18 cellular contexts compared by ENCODE assay signal in the genomic region with DNA sequence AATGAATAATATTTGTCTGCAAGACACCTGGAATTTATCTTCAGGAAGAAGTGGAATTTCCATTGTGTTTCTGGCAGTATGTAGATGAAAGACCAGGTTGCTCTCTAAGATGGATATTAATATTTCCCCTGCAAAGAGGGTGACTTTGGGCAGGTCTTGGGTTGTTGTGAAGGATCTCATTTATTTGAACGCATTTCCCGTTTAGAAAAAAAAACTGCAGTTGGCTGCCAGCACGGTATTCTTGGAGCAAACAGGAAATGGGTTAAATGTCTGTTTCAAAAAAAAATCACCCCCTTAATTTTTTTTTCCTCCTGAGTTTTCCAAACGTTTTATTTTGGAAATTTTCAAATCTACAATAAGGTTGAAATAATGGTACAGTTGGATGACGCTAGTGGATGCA. TPM values are rescaled to one million over a fixed set of nuclear protein-coding genes. Genes with fewer than 3 reads are reported as not detected.
A peak's percentile ranks its signal among the peaks of the same experiment; 100 is the strongest.
DNase-seq lines count a peak whose midpoint lies in the region; ATAC-seq and TF ChIP-seq lines count a peak whose summit lies in the region.
"Had no signal": no experiment of that assay in that cellular context is flagged by ENCODE, and none has a peak within 500 bp of the region (broad histone marks: within the 10 kb centered on the region; RNA-seq: fewer than 3 reads in every experiment).

No MANE protein-coding gene starts in this region.

- intact Hi-C loops in activated naive CD4-positive, alpha-beta T cell treated with anti-CD3 and anti-CD28 coated beads for 36 hours (cut with micrococcal nuclease) = no loop called here
- intact Hi-C loops in OCI-LY7 (cut with micrococcal nuclease; ENCODE audit: unreplicated experiment) = no loop called here
- intact Hi-C loops in esophagus muscularis mucosa (cut with DNase I) = loop anchor here (10.0 kb wide), 1 partner anchor 321 kb away; the partner anchor contains the start of gene TMEM270

- H3K4me3 ChIP-seq in OCI-LY7 (ENCODE audit: low read depth, low read length, poor library complexity, severe bottlenecking) = no peak overlapping the region
- no peak overlapping the region for H3K4me3 ChIP-seq in esophagus muscularis mucosa
- H3K4me3 ChIP-seq in skeletal muscle satellite cell (ENCODE audit: low read length) = no peak overlapping the region
- no peak overlapping the region for H3K4me3 ChIP-seq in tibial nerve
- H3K4me3 ChIP-seq: esophagus squamous epithelium, hepatocyte, thyroid gland had no signal

- H3K27ac ChIP-seq in OCI-LY7 (ENCODE audit: low read depth, low read length, poor library complexity, severe bottlenecking) (no peak overlapping the region), esophagus muscularis mucosa (replicated peaks in 1 of 4) (peak overlapping the region in 3 of 4 donors; percentile 32 to 60 (median 36)), tibial nerve (peak overlapping the region in 2 of 4 donors; percentile 15 to 40)
- H3K27ac ChIP-seq: hepatocyte had no signal

- H3K27me3 ChIP-seq in esophagus muscularis mucosa (no peaks in the 10 kb centered on the region), skeletal muscle satellite cell (ENCODE audit: control insufficient read depth, insufficient read depth, low read length) (no peaks in the 10 kb centered on the region), tibial nerve (no peaks in the 10 kb centered on the region)
- H3K27me3 ChIP-seq: esophagus squamous epithelium, hepatocyte, thyroid gland had no signal

- no peaks in the 10 kb centered on the region for H3K27me3 Mint-ChIP-seq in activated naive CD4-positive, alpha-beta T cell treated with anti-CD3 and anti-CD28 coated beads for 36 hours (ENCODE audit: low read depth)

- H3K27ac Mint-ChIP-seq in activated naive CD4-positive, alpha-beta T cell treated with anti-CD3 and anti-CD28 coated beads for 36 hours = peak overlapping the region; percentile 59
- H3K27ac Mint-ChIP-seq in activated naive CD4-positive, alpha-beta T cell treated with anti-CD3 and anti-CD28 coated beads, Interleukin-2, amount 50 U/mL, for 72 hours = no peak overlapping the region

- H3K9me3 Mint-ChIP-seq in activated naive CD4-positive, alpha-beta T cell treated with anti-CD3 and anti-CD28 coated beads for 36 hours = no peaks in the 10 kb centered on the region
- no peaks in the 10 kb centered on the region for H3K9me3 Mint-ChIP-seq in activated naive CD4-positive, alpha-beta T cell treated with anti-CD3 and anti-CD28 coated beads, Interleukin-2, amount 50 U/mL, for 72 hours

- H3K4me2 ChIP-seq in OCI-LY7 (ENCODE audit: low read length) (0 out of 2 replicates have a peak overlapping the region, but pooled peaks have one; percentile 22), skeletal muscle satellite cell (ENCODE audit: low read length) (peak overlapping the region; percentile 55)
- H3K4me2 ChIP-seq: hepatocyte had no signal

- H3K36me3 ChIP-seq in OCI-LY7 (ENCODE audit: insufficient read depth, low read length) (peaks cover 98% of the 10 kb centered on the region), esophagus muscularis mucosa (peaks cover 23 to 44% (median 30%) of the 10 kb centered on the region in 4 donors), skeletal muscle satellite cell (ENCODE audit: insufficient read depth, low read length) (peaks cover 63% of the 10 kb centered on the region), tibial nerve (peaks cover 0 to 38% (median 0%) of the 10 kb centered on the region in 3 donors)

- WGBS in esophagus muscularis mucosa = 10% methylated on average over 5 of the region's 5 CpGs
- WGBS in tibial nerve, 2 donors = 4 to 5% methylated on average over 5 of the region's 5 CpGs

- no peak for TF ChIP-seq CTCF in OCI-LY7 (conservative IDR thresholded peaks at IDR 0.05; ENCODE audit: low read length)
- no peak for TF ChIP-seq CTCF in esophagus muscularis mucosa (IDR thresholded peaks at IDR 0.05)
- TF ChIP-seq CTCF in tibial nerve (IDR thresholded peaks at IDR 0.05) = no peak

- no TSS peak for BruUV-seq in OCI-LY7 (replicated peaks; lab: Mats Ljungman, UMichigan)

- POLR2A ChIA-PET in OCI-LY7 (lab: Charles Lee) = interaction anchor here (1.0 kb wide), 2 partner anchors 11 to 54 kb away, joined by 3 read pairs; no protein-coding TSS in a partner anchor

- no peak overlapping the region for H3K4me3 Mint-ChIP-seq in activated naive CD4-positive, alpha-beta T cell treated with anti-CD3 and anti-CD28 coated beads for 36 hours

- H3K36me3 Mint-ChIP-seq in activated naive CD4-positive, alpha-beta T cell treated with anti-CD3 and anti-CD28 coated beads for 36 hours (ENCODE audit: low read depth) = peaks cover 57% of the 10 kb centered on the region
- H3K36me3 Mint-ChIP-seq in activated naive CD4-positive, alpha-beta T cell treated with anti-CD3 and anti-CD28 coated beads, Interleukin-2, amount 50 U/mL, for 72 hours = peaks cover 13 to 55% of the 10 kb centered on the region in 2 donors

- CTCF ChIA-PET in activated naive CD4-positive, alpha-beta T cell treated with anti-CD3 and anti-CD28 coated beads for 36 hours (lab: Charles Lee) = no interaction called here
- CTCF ChIA-PET in OCI-LY7 (lab: Charles Lee; ENCODE audit: unreplicated experiment) = no interaction called here

- H2AFZ ChIP-seq in OCI-LY7 (ENCODE audit: low read length) = no peak overlapping the region
- H2AFZ ChIP-seq: hepatocyte had no signal

- H3K9me3 ChIP-seq in OCI-LY7 (ENCODE audit: low read length) (no peaks in the 10 kb centered on the region), esophagus muscularis mucosa (no peaks in the 10 kb centered on the region), skeletal muscle satellite cell (replicated peaks; ENCODE audit: low read length) (no peaks in the 10 kb centered on the region), tibial nerve (no peaks in the 10 kb centered on the region)
- H3K9me3 ChIP-seq: esophagus squamous epithelium, thyroid gland had no signal

- H4K20me1 ChIP-seq in OCI-LY7 (ENCODE audit: insufficient read depth, low read length) = peaks cover 41% of the 10 kb centered on the region

- no peak for ATAC-seq in activated naive CD4-positive, alpha-beta T cell treated with anti-CD3 and anti-CD28 coated beads, Interleukin-2, amount 50 U/mL, for 72 hours
- ATAC-seq in HG03095 (IDR thresholded peaks at IDR 0.05; ENCODE audit: unreplicated experiment) = no peak
- ATAC-seq: left colon, PC-3 had no signal

- DNase-seq in activated naive CD4-positive, alpha-beta T cell treated with anti-CD3 and anti-CD28 coated beads for 36 hours = no peak
- no peak for DNase-seq in activated naive CD4-positive, alpha-beta T cell treated with anti-CD3 and anti-CD28 coated beads, Interleukin-2, amount 50 U/mL, for 72 hours (ENCODE audit: low spot score in 2 of 2)
- no peak for DNase-seq in OCI-LY7 (ENCODE audit: low spot score)
- no peak for DNase-seq in esophagus muscularis mucosa (ENCODE audit: extremely low spot score)
- no peak for DNase-seq in tibial nerve (ENCODE audit: low spot score in 2 of 2)
- DNase-seq in stimulated activated CD4-positive, alpha-beta T cell treated with anti-CD3 and anti-CD28 coated beads, Interleukin-4, amount 100 ng/mL, for 24 hours = no peak
- DNase-seq: activated CD4-positive, CD25-positive, alpha-beta regulatory T cell; cortex of kidney; DMS 273 treated with DMSO at 0.1 percent for 48 hours; esophagus squamous epithelium; left colon; NCI-H187 treated with DMSO at 0.1 percent for 48 hours; NCI-H524 treated with DMSO at 0.1 percent for 48 hours; PC-3; thyroid gland had no signal

- TF ChIP-seq POLR2A in esophagus muscularis mucosa (IDR thresholded peaks at IDR 0.05; ENCODE audit: low read depth) (no peak), tibial nerve (IDR thresholded peaks at IDR 0.05) (no peak)

- H3K79me2 ChIP-seq in OCI-LY7 (ENCODE audit: insufficient read depth, low read depth, low read length) = peaks cover 96% of the 10 kb centered on the region

- no peak overlapping the region for H3K9ac ChIP-seq in skeletal muscle satellite cell (ENCODE audit: low read depth, low read length)

- peaks cover 47% of the 10 kb centered on the region for H3K4me1 ChIP-seq in OCI-LY7 (ENCODE audit: insufficient read depth, low read length, poor library complexity, severe bottlenecking)
- peaks cover 79 to 86% (median 83%) of the 10 kb centered on the region in 4 donors for H3K4me1 ChIP-seq in esophagus muscularis mucosa
- H3K4me1 ChIP-seq in skeletal muscle satellite cell (ENCODE audit: control insufficient read depth, insufficient read depth, low read length) = peaks cover 55% of the 10 kb centered on the region
- H3K4me1 ChIP-seq in tibial nerve = peaks cover 2 to 84% (median 50%) of the 10 kb centered on the region in 4 donors

- no peak for TF ChIP-seq EP300 in esophagus muscularis mucosa (IDR thresholded peaks at IDR 0.05)
- no peak for TF ChIP-seq EP300 in tibial nerve (IDR thresholded peaks at IDR 0.05)

- H3K9me2 ChIP-seq in OCI-LY7 (ENCODE audit: insufficient read depth, low read length) = no peaks in the 10 kb centered on the region

- H3K4me1 Mint-ChIP-seq in activated naive CD4-positive, alpha-beta T cell treated with anti-CD3 and anti-CD28 coated beads for 36 hours (ENCODE audit: low read depth) = peaks cover 68% of the 10 kb centered on the region

RNA-seq across cellular contexts. Expression of gene EIF4H, which starts 11.5 kb away (rescaled TPM):
- total RNA-seq in activated naive CD4-positive, alpha-beta T cell treated with anti-CD3 and anti-CD28 coated beads for 36 hours = 100 to 1,000 TPM; 492 to 518 TPM
- 100 to 1,000 TPM; 255 to 470 TPM for total RNA-seq in activated naive CD4-positive, alpha-beta T cell treated with anti-CD3 and anti-CD28 coated beads, Interleukin-2, amount 50 U/mL, for 72 hours
- 202 and 231 TPM in 2 replicates for total RNA-seq in OCI-LY7 (2014; rRNA removed; shearing (Covaris generic))
- 329 and 345 TPM in 2 replicates for total RNA-seq in OCI-LY7 (2022)
- 100 to 1,000 TPM; 212 to 351 (median 309) TPM for total RNA-seq in esophagus muscularis mucosa
- total RNA-seq in skeletal muscle satellite cell (2012; rRNA removed) = 262 and 269 TPM in 2 replicates
- 100 to 1,000 TPM; 184 to 211 (median 192) TPM for total RNA-seq in tibial nerve

RNA-seq across cellular contexts. Expression of gene LAT2, which starts 24.2 kb away (rescaled TPM):
- total RNA-seq in activated naive CD4-positive, alpha-beta T cell treated with anti-CD3 and anti-CD28 coated beads for 36 hours = 1 to 10 TPM; 2.4 to 2.6 TPM
- total RNA-seq in activated naive CD4-positive, alpha-beta T cell treated with anti-CD3 and anti-CD28 coated beads, Interleukin-2, amount 50 U/mL, for 72 hours = 1 to 10 TPM; 7.7 to 9.6 TPM
- 41.1 and 48.3 TPM in 2 replicates for total RNA-seq in OCI-LY7 (2014; rRNA removed; shearing (Covaris generic))
- total RNA-seq in OCI-LY7 (2022) = 79.1 and 93.8 TPM in 2 replicates
- 10 to 100 TPM in 1 of 4 donors, 1 to 10 TPM in 3; 3.1 to 11.8 (median 5.7) TPM for total RNA-seq in esophagus muscularis mucosa
- 0.76 and 1.1 TPM in 2 replicates for total RNA-seq in skeletal muscle satellite cell (2012; rRNA removed)
- total RNA-seq in tibial nerve = 10 to 100 TPM in 2 of 4 donors, 1 to 10 TPM in 2; 5.1 to 15.3 (median 8.9) TPM
